21 cellular contexts compared by ENCODE assay signal in genomic region chr4:66949424-66949823, GRCh38.
A peak's percentile ranks its signal among the peaks of the same experiment; 100 is the strongest.
DNase-seq lines count a peak whose midpoint lies in the region; ATAC-seq, FAIRE-seq and TF ChIP-seq lines count a peak whose summit lies in the region.
"Had no signal": no experiment of that assay in that cellular context is flagged by ENCODE, and none has a peak within 500 bp of the region (broad histone marks: within the 10 kb centered on the region; RNA-seq: fewer than 3 reads in every experiment).

No MANE protein-coding gene starts in this region.

- H3K9ac ChIP-seq in HUES48 (ENCODE audit: low read depth, low read length): no peak overlapping the region
- H3K9ac ChIP-seq in OCI-LY3 (ENCODE audit: low read length): peak overlapping the region; percentile 36; the same call in 1 of the 2 replicates
- H3K9ac ChIP-seq in K562 (ENCODE audit: insufficient read depth in 1 of 2, low read depth in 2 of 2, low read length in 2 of 2): no peak overlapping the region

- WGBS in K562 (ENCODE audit: insufficient coverage, low coverage, missing lambda C conversion rate): 0% methylated on average over 1 of the region's 1 CpG
- WGBS in aorta, 2 donors: 32 to 43% methylated on average over 1 of the region's 1 CpG

- H3K79me2 ChIP-seq in OCI-LY3 (ENCODE audit: low read length): no peaks in the 10 kb centered on the region
- no peaks in the 10 kb centered on the region for H3K79me2 ChIP-seq in K562 (ENCODE audit: control insufficient read depth, insufficient read depth, low read length)

- TF ChIP-seq CTCF in OCI-LY3 (IDR thresholded peaks at IDR 0.05; ENCODE audit: low read depth, low read length) (no peak), K562 (IDR thresholded peaks at IDR 0.05 in 2 of 3, conservative IDR thresholded peaks at IDR 0.05 in 1 of 3; ENCODE audit: insufficient read depth in 2 of 3, low read depth in 1 of 3, low read length in 3 of 3) (no peak), GM10248 (IDR thresholded peaks at IDR 0.05; ENCODE audit: control extremely low read depth, extremely low read depth, low read depth, missing control alignments) (no peak), RWPE1 (conservative IDR thresholded peaks at IDR 0.05; ENCODE audit: low read depth) (no peak)

- 0 out of 2 replicates have a peak overlapping the region, but pooled peaks have one; percentile 49 for H2AFZ ChIP-seq in OCI-LY3 (ENCODE audit: low read depth, low read length)
- no peak overlapping the region for H2AFZ ChIP-seq in K562 (ENCODE audit: low read depth, low read length)

- TF ChIP-seq EP300 in K562 (IDR thresholded peaks at IDR 0.05; ENCODE audit: low read length): no peak

- no peaks in the 10 kb centered on the region for H3K9me1 ChIP-seq in K562 (ENCODE audit: control insufficient read depth, insufficient read depth, low read length)

- CTCF ChIA-PET in K562 (lab: Yijun Ruan, JAX; ENCODE audit: low intra/inter-chr PET ratio) (no interaction called here), GM10248 (lab: Yijun Ruan, JAX) (interaction anchor here (1.8 kb wide), 1 partner anchor 24 kb away, joined by 3 read pairs; no protein-coding TSS in a partner anchor), RWPE1 (lab: Yijun Ruan, JAX) (no interaction called here)

- H3K9me3 Mint-ChIP-seq in stimulated activated naive B cell treated with anti-CD40 and anti-IgM and Interleukin-4, amounts not matched to agents 10 μg/mL and 1 μg/mL and 100 μg/mL, for 72 hours: peaks cover 0 to 3% of the 10 kb centered on the region in 2 donors
- H3K9me3 Mint-ChIP-seq: activated naive CD4-positive, alpha-beta T cell treated with anti-CD3 and anti-CD28 coated beads, Interleukin-2, amount 10 ng/mL, durations not matched to agents 7 days and 5 days; activated T-cell treated with anti-CD3 and anti-CD28 coated beads, Interleukin-2, amount 50 U/mL, for 4 hours had no signal

- no peaks in the 10 kb centered on the region for H3K9me3 ChIP-seq in HUES48 (ENCODE audit: control insufficient read depth, insufficient read depth, low read length)
- H3K9me3 ChIP-seq in OCI-LY3 (ENCODE audit: insufficient read depth, low read length): no peaks in the 10 kb centered on the region
- H3K9me3 ChIP-seq in K562 (replicated peaks; ENCODE audit: control insufficient read depth, insufficient read depth, low read depth, low read length): no peaks in the 10 kb centered on the region
- H3K9me3 ChIP-seq in aorta (ENCODE audit: control insufficient read depth, low read length): no peaks in the 10 kb centered on the region
- H3K9me3 ChIP-seq: ascending aorta, Caco-2, esophagus squamous epithelium, testis had no signal

- TF ChIP-seq POLR2A in K562 (conservative IDR thresholded peaks at IDR 0.05): no peak

- no TSS peak for BruUV-seq in K562 (replicated peaks; lab: Mats Ljungman, UMichigan)

- H3K4me3 ChIP-seq in HUES48 (ENCODE audit: low read depth, low read length) (no peak overlapping the region), OCI-LY3 (ENCODE audit: low read length) (peak overlapping the region; percentile 32; the same call in 1 of the 2 replicates), K562 (no peak overlapping the region), aorta (ENCODE audit: low read length in 2 of 2) (no peak overlapping the region)
- H3K4me3 ChIP-seq: ascending aorta, esophagus squamous epithelium, testis had no signal

- H3K27me3 Mint-ChIP-seq in stimulated activated naive B cell treated with anti-CD40 and anti-IgM and Interleukin-4, amounts not matched to agents 10 μg/mL and 1 μg/mL and 100 μg/mL, for 72 hours: no peaks in the 10 kb centered on the region
- H3K27me3 Mint-ChIP-seq: activated naive CD4-positive, alpha-beta T cell treated with anti-CD3 and anti-CD28 coated beads, Interleukin-2, amount 10 ng/mL, durations not matched to agents 7 days and 5 days had no signal

- H3K27ac ChIP-seq in HUES48 (ENCODE audit: low read depth, low read length) (peak overlapping the region; percentile 22), OCI-LY3 (ENCODE audit: low read length) (peak overlapping the region; percentile 82), K562 (ENCODE audit: extremely low read depth, low read depth, low read length) (no peak overlapping the region), aorta (ENCODE audit: low read depth in 1 of 2, low read length in 2 of 2) (no peak overlapping the region), RWPE1 (no peak overlapping the region)
- H3K27ac ChIP-seq: ascending aorta, esophagus squamous epithelium, testis, WERI-Rb-1 had no signal

- TF ChIP-seq RAD21 in K562 (CRISPR knock-in tag; conservative IDR thresholded peaks at IDR 0.05 in 1 of 2, IDR thresholded peaks at IDR 0.05 in 1 of 2): no peak

- H3K4me1 ChIP-seq in HUES48 (ENCODE audit: control insufficient read depth, insufficient read depth, low read length): peaks cover 18% of the 10 kb centered on the region
- H3K4me1 ChIP-seq in OCI-LY3 (ENCODE audit: low read length): peaks cover 59% of the 10 kb centered on the region
- no peaks in the 10 kb centered on the region for H3K4me1 ChIP-seq in K562 (replicated peaks in 1 of 2; ENCODE audit: control insufficient read depth in 2 of 2, insufficient read depth in 2 of 2, low read length in 2 of 2)
- H3K4me1 ChIP-seq in aorta (ENCODE audit: control insufficient read depth in 1 of 2, insufficient read depth in 2 of 2, low read length in 2 of 2): no peaks in the 10 kb centered on the region
- H3K4me1 ChIP-seq: ascending aorta, Caco-2, esophagus squamous epithelium, testis had no signal

- H3K27me3 ChIP-seq in HUES48 (ENCODE audit: control insufficient read depth, insufficient read depth, low read length): no peaks in the 10 kb centered on the region
- no peaks in the 10 kb centered on the region for H3K27me3 ChIP-seq in OCI-LY3 (ENCODE audit: low read depth, low read length)
- H3K27me3 ChIP-seq in K562 (ENCODE audit: control insufficient read depth in 2 of 2, insufficient read depth in 2 of 2, low read length in 2 of 2): no peaks in the 10 kb centered on the region
- H3K27me3 ChIP-seq in aorta (ENCODE audit: control insufficient read depth in 1 of 2, insufficient read depth in 2 of 2, low read length in 1 of 2): no peaks in the 10 kb centered on the region
- H3K27me3 ChIP-seq: ascending aorta, esophagus squamous epithelium, testis had no signal

- POLR2A ChIA-PET in K562 (lab: Yijun Ruan, JAX): no interaction called here
- POLR2A ChIA-PET in GM10248 (lab: Yijun Ruan, JAX): no interaction called here
- POLR2A ChIA-PET in RWPE1 (lab: Yijun Ruan, JAX; ENCODE audit: low non-redundant PET): no interaction called here

- no peak for FAIRE-seq in K562 (lab: Jason Lieb, UNC)

- no peak overlapping the region for H3K4me3 Mint-ChIP-seq in stimulated activated naive B cell treated with anti-CD40 and anti-IgM and Interleukin-4, amounts not matched to agents 10 μg/mL and 1 μg/mL and 100 μg/mL, for 72 hours
- H3K4me3 Mint-ChIP-seq: activated CD8-positive, alpha-beta T cell treated with anti-CD3 and anti-CD28 coated beads, Interleukin-2, amount 10 ng/mL, durations not matched to agents 7 days and 5 days; activated naive CD4-positive, alpha-beta T cell treated with anti-CD3 and anti-CD28 coated beads, Interleukin-2, amount 10 ng/mL, durations not matched to agents 7 days and 5 days; activated T-cell treated with anti-CD3 and anti-CD28 coated beads, Interleukin-2, amount 50 U/mL, for 4 hours had no signal

- ATAC-seq in K562: no peak
- ATAC-seq in stimulated activated naive B cell treated with anti-CD40 and anti-IgM and Interleukin-4, amounts not matched to agents 10 μg/mL and 1 μg/mL and 100 μg/mL, for 72 hours (replicated peaks): peak; percentile 71
- ATAC-seq in aorta (ENCODE audit: low FRiP score): no peak
- ATAC-seq: activated CD8-positive, alpha-beta T cell treated with anti-CD3 and anti-CD28 coated beads, Interleukin-2, amount 10 ng/mL, durations not matched to agents 7 days and 5 days; activated T-cell treated with anti-CD3 and anti-CD28 coated beads, Interleukin-2, amount 50 U/mL, for 4 hours; left colon had no signal

- in situ Hi-C loops in K562 (cut with MboI): no loop called here

- H4K20me1 ChIP-seq in OCI-LY3 (ENCODE audit: insufficient read depth, low read length) (no peaks in the 10 kb centered on the region), K562 (replicated peaks; ENCODE audit: control insufficient read depth, insufficient read depth, low read length) (no peaks in the 10 kb centered on the region)

- peaks cover 8 to 24% of the 10 kb centered on the region in 2 donors for H3K4me1 Mint-ChIP-seq in stimulated activated naive B cell treated with anti-CD40 and anti-IgM and Interleukin-4, amounts not matched to agents 10 μg/mL and 1 μg/mL and 100 μg/mL, for 72 hours
- H3K4me1 Mint-ChIP-seq: activated naive CD4-positive, alpha-beta T cell treated with anti-CD3 and anti-CD28 coated beads, Interleukin-2, amount 10 ng/mL, durations not matched to agents 7 days and 5 days had no signal

- H3K4me2 ChIP-seq in OCI-LY3 (ENCODE audit: low read length): peak overlapping the region; percentile 56
- H3K4me2 ChIP-seq in K562 (ENCODE audit: insufficient read depth, low read length): no peak overlapping the region

- H3K27ac Mint-ChIP-seq in stimulated activated naive B cell treated with anti-CD40 and anti-IgM and Interleukin-4, amounts not matched to agents 10 μg/mL and 1 μg/mL and 100 μg/mL, for 72 hours: no peak overlapping the region
- H3K27ac Mint-ChIP-seq: activated CD8-positive, alpha-beta T cell treated with anti-CD3 and anti-CD28 coated beads, Interleukin-2, amount 10 ng/mL, durations not matched to agents 7 days and 5 days; activated naive CD4-positive, alpha-beta T cell treated with anti-CD3 and anti-CD28 coated beads, Interleukin-2, amount 10 ng/mL, durations not matched to agents 7 days and 5 days had no signal

- H3K36me3 Mint-ChIP-seq in stimulated activated naive B cell treated with anti-CD40 and anti-IgM and Interleukin-4, amounts not matched to agents 10 μg/mL and 1 μg/mL and 100 μg/mL, for 72 hours: no peaks in the 10 kb centered on the region
- H3K36me3 Mint-ChIP-seq: activated naive CD4-positive, alpha-beta T cell treated with anti-CD3 and anti-CD28 coated beads, Interleukin-2, amount 10 ng/mL, durations not matched to agents 7 days and 5 days had no signal

- intact Hi-C loops in K562 (cut with micrococcal nuclease) (no loop called here), aorta (cut with DNase I) (no loop called here)

- H3K36me3 ChIP-seq in HUES48 (ENCODE audit: control insufficient read depth, insufficient read depth, low read length) (no peaks in the 10 kb centered on the region), OCI-LY3 (replicated peaks; ENCODE audit: low read depth, low read length) (no peaks in the 10 kb centered on the region), K562 (ENCODE audit: control insufficient read depth, insufficient read depth, low read length) (no peaks in the 10 kb centered on the region), aorta (ENCODE audit: control insufficient read depth in 1 of 2, insufficient read depth in 2 of 2, low read length in 1 of 2) (no peaks in the 10 kb centered on the region)
- H3K36me3 ChIP-seq: ascending aorta, esophagus squamous epithelium, WERI-Rb-1 had no signal

- no peak for DNase-seq in K562 (ENCODE audit: extremely low read depth in 1 of 4, low spot score in 3 of 4)
- DNase-seq in stimulated activated naive B cell treated with anti-CD40 and anti-IgM and Interleukin-4, amounts not matched to agents 10 μg/mL and 1 μg/mL and 100 μg/mL, for 72 hours: no peak
- DNase-seq in GM10248 (ENCODE audit: extremely low spot score): no peak
- no peak for DNase-seq in aorta
- no peak for DNase-seq in RWPE1 (ENCODE audit: low spot score)
- DNase-seq: activated CD8-positive, alpha-beta T cell treated with anti-CD3 and anti-CD28 coated beads, Interleukin-2, amount 10 ng/mL, durations not matched to agents 7 days and 5 days; activated naive CD4-positive, alpha-beta T cell treated with anti-CD3 and anti-CD28 coated beads, Interleukin-2, amount 10 ng/mL, durations not matched to agents 7 days and 5 days; activated T-cell treated with anti-CD3 and anti-CD28 coated beads, Interleukin-2, amount 50 U/mL, for 4 hours; Caco-2; effector CD4-positive, alpha-beta T cell; esophagus squamous epithelium; glutamatergic neuron; GOT3; left colon; NCI-H2227 treated with DMSO at 0.1 percent for 48 hours; T-helper 1 cell; testis; WERI-Rb-1 had no signal

Comparison
In these comparisons a context has a peak if more than half of its experiments do, and no peak if none do; other contexts are left out.
1. H3K27ac ChIP-seq: peak in HUES48 (single experiment) and OCI-LY3 (single experiment); none in K562 (single experiment), aorta (0 of 2) and RWPE1 (single experiment).
2. ATAC-seq: peak in stimulated activated naive B cell treated with anti-CD40 and anti-IgM and Interleukin-4, amounts not matched to agents 10 μg/mL and 1 μg/mL and 100 μg/mL, for 72 hours (2 of 2); none in K562 (single experiment) and aorta (single experiment).